ENCODE assay signal across 12 cellular contexts in the genomic region with DNA sequence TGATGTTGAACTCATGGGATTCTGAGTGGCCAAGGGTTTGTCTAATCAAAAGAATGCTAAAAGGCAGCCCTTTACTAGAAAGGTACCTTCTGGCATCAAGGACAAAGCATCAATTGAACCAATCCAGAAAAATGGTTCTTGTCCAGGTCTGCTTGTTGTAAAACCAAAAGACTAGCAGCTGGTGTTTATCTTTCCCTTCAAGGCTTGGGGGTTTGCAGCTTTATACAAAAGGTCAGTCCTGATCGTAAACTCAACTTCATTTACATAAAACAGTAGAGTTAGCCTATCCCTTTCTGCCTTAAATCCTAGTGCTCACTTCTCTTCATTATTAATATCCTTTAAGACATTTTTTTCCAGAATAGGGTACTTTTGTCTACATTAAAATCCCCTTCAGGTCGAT.
DNase-seq lines count a peak whose midpoint lies in the region; ATAC-seq, FAIRE-seq and TF ChIP-seq lines count a peak whose summit lies in the region.
"Had no signal": no experiment of that assay in that cellular context is flagged by ENCODE, and none has a peak within 500 bp of the region (broad histone marks: within the 10 kb centered on the region; RNA-seq: fewer than 3 reads in every experiment).

No MANE protein-coding gene starts in this region.

- peak; percentile 35 for FAIRE-seq in endometrium (lab: Jason Lieb, UNC)
- FAIRE-seq: H54 had no signal

- H4K20me1 ChIP-seq in HCT116 (ENCODE audit: insufficient read depth): no peaks in the 10 kb centered on the region
- H4K20me1 ChIP-seq: BLaER1 treated with 17β-estradiol and CSF1 and Interleukin-3, amounts not matched to agents 10 nM and 100 nM had no signal

- no peak for ATAC-seq in HCT116

- H3K4me1 ChIP-seq in HCT116 (ENCODE audit: control insufficient read depth in 1 of 2, insufficient read depth in 2 of 2, low read length in 2 of 2): peaks cover 16 to 33% of the 10 kb centered on the region in 2 experiments
- H3K4me1 ChIP-seq in left ventricle myocardium inferior: no peaks in the 10 kb centered on the region
- no peaks in the 10 kb centered on the region for H3K4me1 ChIP-seq in tibial artery
- H3K4me1 ChIP-seq: BLaER1 treated with 17β-estradiol and CSF1 and Interleukin-3, amounts not matched to agents 10 nM and 100 nM had no signal

- RAD21 ChIA-PET in HCT116 (lab: Charles Lee; ENCODE audit: low non-redundant PET in 1 of 2, low total read pairs in 2 of 2, uncharacterized antibody in 2 of 2, unreplicated experiment in 2 of 2): no interaction called here

- H3K36me3 ChIP-seq in HCT116 (ENCODE audit: control insufficient read depth in 1 of 2, insufficient read depth in 2 of 2, low read length in 2 of 2) (no peaks in the 10 kb centered on the region), left ventricle myocardium inferior (no peaks in the 10 kb centered on the region), tibial artery (no peaks in the 10 kb centered on the region)
- H3K36me3 ChIP-seq: BLaER1 treated with 17β-estradiol and CSF1 and Interleukin-3, amounts not matched to agents 10 nM and 100 nM had no signal

- H3K9me3 ChIP-seq in HCT116 (ENCODE audit: control insufficient read depth in 1 of 2, insufficient read depth in 1 of 2, low read depth in 1 of 2, low read length in 2 of 2): no peaks in the 10 kb centered on the region
- no peaks in the 10 kb centered on the region for H3K9me3 ChIP-seq in left ventricle myocardium inferior (replicated peaks)
- H3K9me3 ChIP-seq in tibial artery: no peaks in the 10 kb centered on the region
- H3K9me3 ChIP-seq: BLaER1 treated with 17β-estradiol and CSF1 and Interleukin-3, amounts not matched to agents 10 nM and 100 nM had no signal

- TF ChIP-seq POLR2A in HCT116 (IDR thresholded peaks at IDR 0.05; ENCODE audit: borderline replicate concordance, extremely low read depth, insufficient read depth, insufficient read length): no peak

- H3K4me3 ChIP-seq in HCT116 (replicated peaks in 1 of 2; ENCODE audit: low read depth in 1 of 2, low read length in 2 of 2) (no peak overlapping the region), left ventricle myocardium inferior (no peak overlapping the region), tibial artery (no peak overlapping the region)
- H3K4me3 ChIP-seq: BLaER1 treated with 17β-estradiol and CSF1 and Interleukin-3, amounts not matched to agents 10 nM and 100 nM; GM23248 had no signal

- CTCF ChIA-PET in HCT116 (lab: Charles Lee): interaction anchor here (0.9 kb wide), 1 partner anchor 9 kb away, joined by 3 read pairs; no protein-coding TSS in a partner anchor

- TF ChIP-seq CTCF in HCT116 (IDR thresholded peaks at IDR 0.05 in 2 of 3, conservative IDR thresholded peaks at IDR 0.05 in 1 of 3; ENCODE audit: borderline replicate concordance in 1 of 3, insufficient read depth in 1 of 3, low read depth in 2 of 3, low read length in 2 of 3): no peak
- no peak for TF ChIP-seq CTCF in left ventricle myocardium inferior (IDR thresholded peaks at IDR 0.05; ENCODE audit: borderline replicate concordance)
- TF ChIP-seq CTCF in tibial artery (IDR thresholded peaks at IDR 0.05): no peak

- H3K27ac ChIP-seq in HCT116 (ENCODE audit: low read depth, low read length) (no peak overlapping the region), left ventricle myocardium inferior (replicated peaks) (no peak overlapping the region), tibial artery (no peak overlapping the region)
- H3K27ac ChIP-seq: BLaER1 treated with 17β-estradiol and CSF1 and Interleukin-3, amounts not matched to agents 10 nM and 100 nM; GM23248 had no signal

- no peaks in the 10 kb centered on the region for H3K9me2 ChIP-seq in HCT116 (ENCODE audit: insufficient read depth)

- no peak for TF ChIP-seq RAD21 in HCT116 (IDR thresholded peaks at IDR 0.05; ENCODE audit: low read depth)

- POLR2A ChIA-PET in HCT116 (lab: Charles Lee): no interaction called here

- H3K27me3 ChIP-seq in HCT116 (ENCODE audit: insufficient read depth, low read length): no peaks in the 10 kb centered on the region
- H3K27me3 ChIP-seq in left ventricle myocardium inferior (ENCODE audit: low read depth): no peaks in the 10 kb centered on the region
- H3K27me3 ChIP-seq in tibial artery: no peaks in the 10 kb centered on the region
- H3K27me3 ChIP-seq: BLaER1 treated with 17β-estradiol and CSF1 and Interleukin-3, amounts not matched to agents 10 nM and 100 nM had no signal

- no peaks in the 10 kb centered on the region for H3K79me2 ChIP-seq in HCT116 (ENCODE audit: insufficient read depth, low read length)

- DNase-seq in NCI-H748 (lab: John Stamatoyannopoulos, UW; ENCODE audit: unreplicated experiment): peak; percentile 17
- DNase-seq in NCI-H748 treated with DMSO at 0.1 percent for 48 hours (lab: John Stamatoyannopoulos, UW): no peak
- DNase-seq in HCT116 (ENCODE audit: low read depth, low spot score): no peak
- no peak for DNase-seq in activated gamma-delta T cell treated with Interleukin-2 at 50 U/mL for 16 hours
- DNase-seq in left ventricle myocardium inferior: no peak
- DNase-seq in tibial artery: no peak
- DNase-seq: ACHN; CD4-positive, CD25-positive, alpha-beta regulatory T cell; GM23248 had no signal

- H3K4me2 ChIP-seq in HCT116 (ENCODE audit: low read length): 0 out of 2 replicates have a peak overlapping the region, but pooled peaks have one; percentile 2
- H3K4me2 ChIP-seq: BLaER1 treated with 17β-estradiol and CSF1 and Interleukin-3, amounts not matched to agents 10 nM and 100 nM had no signal

- no TSS peak for BruUV-seq in HCT116 (replicated peaks; lab: Mats Ljungman, UMichigan)

- H3K9ac ChIP-seq in HCT116 (ENCODE audit: low read length): no peak overlapping the region
- H3K9ac ChIP-seq: BLaER1 treated with 17β-estradiol and CSF1 and Interleukin-3, amounts not matched to agents 10 nM and 100 nM; GM23248 had no signal

- intact Hi-C loops in HCT116 (cut with micrococcal nuclease) (no loop called here), left ventricle myocardium inferior (cut with micrococcal nuclease) (no loop called here), tibial artery (cut with DNase I; ENCODE audit: low total_unique reads) (no loop called here)

- H2AFZ ChIP-seq in HCT116 (ENCODE audit: low read depth, low read length, poor library complexity, severe bottlenecking): peak overlapping the region; percentile 19
- H2AFZ ChIP-seq: GM23248 had no signal

TF ChIP-seq in HCT116, 20 proteins besides CTCF, POLR2A, EP300 and RAD21:
- TF ChIP-seq, protein P1, sequence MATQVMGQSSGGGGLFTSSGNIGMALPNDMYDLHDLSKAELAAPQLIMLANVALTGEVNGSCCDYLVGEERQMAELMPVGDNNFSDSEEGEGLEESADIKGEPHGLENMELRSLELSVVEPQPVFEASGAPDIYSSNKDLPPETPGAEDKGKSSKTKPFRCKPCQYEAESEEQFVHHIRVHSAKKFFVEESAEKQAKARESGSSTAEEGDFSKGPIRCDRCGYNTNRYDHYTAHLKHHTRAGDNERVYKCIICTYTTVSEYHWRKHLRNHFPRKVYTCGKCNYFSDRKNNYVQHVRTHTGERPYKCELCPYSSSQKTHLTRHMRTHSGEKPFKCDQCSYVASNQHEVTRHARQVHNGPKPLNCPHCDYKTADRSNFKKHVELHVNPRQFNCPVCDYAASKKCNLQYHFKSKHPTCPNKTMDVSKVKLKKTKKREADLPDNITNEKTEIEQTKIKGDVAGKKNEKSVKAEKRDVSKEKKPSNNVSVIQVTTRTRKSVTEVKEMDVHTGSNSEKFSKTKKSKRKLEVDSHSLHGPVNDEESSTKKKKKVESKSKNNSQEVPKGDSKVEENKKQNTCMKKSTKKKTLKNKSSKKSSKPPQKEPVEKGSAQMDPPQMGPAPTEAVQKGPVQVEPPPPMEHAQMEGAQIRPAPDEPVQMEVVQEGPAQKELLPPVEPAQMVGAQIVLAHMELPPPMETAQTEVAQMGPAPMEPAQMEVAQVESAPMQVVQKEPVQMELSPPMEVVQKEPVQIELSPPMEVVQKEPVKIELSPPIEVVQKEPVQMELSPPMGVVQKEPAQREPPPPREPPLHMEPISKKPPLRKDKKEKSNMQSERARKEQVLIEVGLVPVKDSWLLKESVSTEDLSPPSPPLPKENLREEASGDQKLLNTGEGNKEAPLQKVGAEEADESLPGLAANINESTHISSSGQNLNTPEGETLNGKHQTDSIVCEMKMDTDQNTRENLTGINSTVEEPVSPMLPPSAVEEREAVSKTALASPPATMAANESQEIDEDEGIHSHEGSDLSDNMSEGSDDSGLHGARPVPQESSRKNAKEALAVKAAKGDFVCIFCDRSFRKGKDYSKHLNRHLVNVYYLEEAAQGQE (IDR thresholded peaks at IDR 0.05; ENCODE audit: low read depth): no peak
- no peak for TF ChIP-seq TCF7L2 (IDR thresholded peaks at IDR 0.05; ENCODE audit: borderline replicate concordance, extremely low read depth, insufficient read depth, insufficient read length)
- TF ChIP-seq, protein P2, sequence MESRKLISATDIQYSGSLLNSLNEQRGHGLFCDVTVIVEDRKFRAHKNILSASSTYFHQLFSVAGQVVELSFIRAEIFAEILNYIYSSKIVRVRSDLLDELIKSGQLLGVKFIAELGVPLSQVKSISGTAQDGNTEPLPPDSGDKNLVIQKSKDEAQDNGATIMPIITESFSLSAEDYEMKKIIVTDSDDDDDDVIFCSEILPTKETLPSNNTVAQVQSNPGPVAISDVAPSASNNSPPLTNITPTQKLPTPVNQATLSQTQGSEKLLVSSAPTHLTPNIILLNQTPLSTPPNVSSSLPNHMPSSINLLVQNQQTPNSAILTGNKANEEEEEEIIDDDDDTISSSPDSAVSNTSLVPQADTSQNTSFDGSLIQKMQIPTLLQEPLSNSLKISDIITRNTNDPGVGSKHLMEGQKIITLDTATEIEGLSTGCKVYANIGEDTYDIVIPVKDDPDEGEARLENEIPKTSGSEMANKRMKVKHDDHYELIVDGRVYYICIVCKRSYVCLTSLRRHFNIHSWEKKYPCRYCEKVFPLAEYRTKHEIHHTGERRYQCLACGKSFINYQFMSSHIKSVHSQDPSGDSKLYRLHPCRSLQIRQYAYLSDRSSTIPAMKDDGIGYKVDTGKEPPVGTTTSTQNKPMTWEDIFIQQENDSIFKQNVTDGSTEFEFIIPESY (IDR thresholded peaks at IDR 0.05; ENCODE audit: extremely low read depth, insufficient replicate concordance, low read length): no peak
- TF ChIP-seq, protein P3, sequence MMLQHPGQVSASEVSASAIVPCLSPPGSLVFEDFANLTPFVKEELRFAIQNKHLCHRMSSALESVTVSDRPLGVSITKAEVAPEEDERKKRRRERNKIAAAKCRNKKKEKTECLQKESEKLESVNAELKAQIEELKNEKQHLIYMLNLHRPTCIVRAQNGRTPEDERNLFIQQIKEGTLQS (IDR thresholded peaks at IDR 0.05): no peak
- no peak for TF ChIP-seq ZFX (IDR thresholded peaks at IDR 0.05)
- no peak for TF ChIP-seq ZNF274 (IDR thresholded peaks at IDR 0.05; ENCODE audit: low read depth, low read length)
- TF ChIP-seq SIN3A (IDR thresholded peaks at IDR 0.05; ENCODE audit: low read depth): no peak
- no peak for TF ChIP-seq EGR1 (IDR thresholded peaks at IDR 0.05; ENCODE audit: low read depth)
- TF ChIP-seq EZH2phosphoT487 (IDR thresholded peaks at IDR 0.05; ENCODE audit: borderline replicate concordance): no peak
